ENCODE assay signal across 13 cellular contexts in the genomic region with DNA sequence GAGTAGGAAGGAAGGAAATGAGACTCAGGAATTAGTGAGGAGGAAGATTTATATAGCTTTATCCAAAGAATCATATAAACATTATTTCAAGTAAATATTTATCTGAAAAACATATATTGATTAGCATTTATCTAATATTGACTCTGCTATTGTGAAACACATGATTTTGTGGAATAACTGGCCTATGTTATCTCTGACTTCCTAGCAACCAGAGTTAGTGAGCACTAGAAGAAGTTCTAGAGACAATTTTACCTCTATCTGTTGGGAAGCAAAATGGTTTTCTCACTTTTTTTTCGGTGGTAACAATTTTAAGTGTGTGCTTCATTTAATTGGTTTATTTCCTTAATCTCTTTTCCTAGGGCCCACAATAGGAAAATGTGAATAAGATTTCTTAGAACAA. TPM values are rescaled to one million over a fixed set of nuclear protein-coding genes. Genes with fewer than 3 reads are reported as not detected.
A peak's percentile ranks its signal among the peaks of the same experiment; 100 is the strongest.
DNase-seq lines count a peak whose midpoint lies in the region; ATAC-seq and TF ChIP-seq lines count a peak whose summit lies in the region.
"Had no signal": no experiment of that assay in that cellular context is flagged by ENCODE, and none has a peak within 500 bp of the region (broad histone marks: within the 10 kb centered on the region; RNA-seq: fewer than 3 reads in every experiment).

No MANE protein-coding gene starts in this region.

- peaks cover 6% of the 10 kb centered on the region for H3K36me3 ChIP-seq in CD4-positive, alpha-beta memory T cell (ENCODE audit: insufficient read depth, low read length)
- 0 out of 2 replicates have a peak, but pooled peaks cover 4% of the 10 kb centered on the region for H3K36me3 ChIP-seq in GM23248 (ENCODE audit: low read depth)
- peaks cover 6% of the 10 kb centered on the region for H3K36me3 ChIP-seq in osteoblast (ENCODE audit: insufficient read depth, low read length)
- H3K36me3 ChIP-seq: BLaER1 had no signal

- H3K79me2 ChIP-seq in GM23248 (ENCODE audit: insufficient read depth) (peaks cover 85% of the 10 kb centered on the region), osteoblast (ENCODE audit: insufficient read depth, low read length) (peaks cover 61% of the 10 kb centered on the region)

- WGBS in GM23248 (ENCODE audit: low coverage in 1 of 2, low lambda C conversion rate in 2 of 2, missing lambda C conversion rate in 2 of 2), 2 experiments: 90 to 98% methylated on average over 1 of the region's 1 CpG

- H3K27ac ChIP-seq in CD4-positive, alpha-beta memory T cell (ENCODE audit: low read depth, low read length): no peak overlapping the region
- H3K27ac ChIP-seq in GM23248 (peak overlapping the region; percentile 90), osteoblast (ENCODE audit: low read depth, low read length) (peak overlapping the region; percentile 86)
- H3K27ac ChIP-seq: BLaER1, KMS-11 had no signal

- no peak for TF ChIP-seq CTCF in osteoblast (IDR thresholded peaks at IDR 0.05; ENCODE audit: extremely low read depth, low read depth, low read length)

- H3K9me2 ChIP-seq in GM23248 (ENCODE audit: insufficient read depth): no peaks in the 10 kb centered on the region

- peaks cover 72 to 73% of the 10 kb centered on the region in 2 donors for H3K36me3 Mint-ChIP-seq in CD4-positive, alpha-beta memory T cell
- H3K36me3 Mint-ChIP-seq in dendritic cell treated with granulocyte-macrophage colony-stimulating factor and Interleukin-4, amounts not matched to agents 40 ng/mL and 50 ng/mL, for 4 days (ENCODE audit: low read depth): peaks cover 62% of the 10 kb centered on the region

- peak overlapping the region in 2 of 8 donors; percentile 8 to 23 for H3K4me3 Mint-ChIP-seq in CD4-positive, alpha-beta memory T cell
- H3K4me3 Mint-ChIP-seq in dendritic cell treated with granulocyte-macrophage colony-stimulating factor and Interleukin-4, amounts not matched to agents 40 ng/mL and 50 ng/mL, for 4 days: no peak overlapping the region
- H3K4me3 Mint-ChIP-seq: GM23338 had no signal

- H3K4me1 Mint-ChIP-seq in CD4-positive, alpha-beta memory T cell: peaks cover 63 to 90% (median 79%) of the 10 kb centered on the region in 4 donors
- H3K4me1 Mint-ChIP-seq in dendritic cell treated with granulocyte-macrophage colony-stimulating factor and Interleukin-4, amounts not matched to agents 40 ng/mL and 50 ng/mL, for 4 days (ENCODE audit: low read depth): peaks cover 59% of the 10 kb centered on the region

- intact Hi-C loops in CD4-positive, alpha-beta memory T cell (cut with micrococcal nuclease): no loop called here
- intact Hi-C loops in dendritic cell treated with granulocyte-macrophage colony-stimulating factor and Interleukin-4, amounts not matched to agents 40 ng/mL and 50 ng/mL, for 4 days (cut with micrococcal nuclease): loop anchor here (2.0 to 5.0 kb wide), 2 partner anchors 13 to 999 kb away; no protein-coding TSS in a partner anchor

- H3K9me3 ChIP-seq in CD4-positive, alpha-beta memory T cell (ENCODE audit: control insufficient read depth in 1 of 2, low read length in 2 of 2): no peaks in the 10 kb centered on the region
- H3K9me3 ChIP-seq in GM23248 (ENCODE audit: low read depth) (no peaks in the 10 kb centered on the region), osteoblast (ENCODE audit: low read depth, low read length) (no peaks in the 10 kb centered on the region)
- H3K9me3 ChIP-seq: BLaER1 had no signal

- peak overlapping the region in 4 of 7 donors; percentile 4 to 75 (median 64) for H3K27ac Mint-ChIP-seq in CD4-positive, alpha-beta memory T cell
- peak overlapping the region; percentile 84 for H3K27ac Mint-ChIP-seq in dendritic cell treated with granulocyte-macrophage colony-stimulating factor and Interleukin-4, amounts not matched to agents 40 ng/mL and 50 ng/mL, for 4 days
- H3K27ac Mint-ChIP-seq: GM23338 had no signal

- H3F3A ChIP-seq in GM23248 (ENCODE audit: insufficient read depth): peaks cover 41% of the 10 kb centered on the region

- H2AFZ ChIP-seq in GM23248 (no peak overlapping the region), osteoblast (ENCODE audit: low read length) (no peak overlapping the region)
- H2AFZ ChIP-seq: GM23338 had no signal

- POLR2A ChIA-PET in CD4-positive, alpha-beta memory T cell (lab: Charles Lee; ENCODE audit: partially characterized antibody): interaction anchor here (2.6 kb wide), 1 partner anchor 20 kb away, joined by 12 read pairs; no protein-coding TSS in a partner anchor

- no peaks in the 10 kb centered on the region for H3K9me3 Mint-ChIP-seq in CD4-positive, alpha-beta memory T cell
- peaks cover 7% of the 10 kb centered on the region for H3K9me3 Mint-ChIP-seq in dendritic cell treated with granulocyte-macrophage colony-stimulating factor and Interleukin-4, amounts not matched to agents 40 ng/mL and 50 ng/mL, for 4 days
- H3K9me3 Mint-ChIP-seq: GM23338 had no signal

- no peak for DNase-seq in CD4-positive, alpha-beta memory T cell
- no peak for DNase-seq in GM23248
- DNase-seq in osteoblast (ENCODE audit: insufficient read length, low spot score, missing footprints): peak; percentile 45
- DNase-seq in KBM-7: no peak
- no peak for DNase-seq in activated CD8-positive, alpha-beta memory T cell treated with anti-CD3 and anti-CD28 coated beads for 24 hours
- DNase-seq: NCI-H1092 treated with DMSO at 0.1 percent for 48 hours, NCI-H187, NCI-H69 had no signal

- H3K9ac ChIP-seq in GM23248: peak overlapping the region; percentile 77; the same call in 1 of the 2 replicates
- H3K9ac ChIP-seq: BLaER1, KMS-11 had no signal

- peaks cover 75% of the 10 kb centered on the region for H3K4me1 ChIP-seq in CD4-positive, alpha-beta memory T cell (ENCODE audit: insufficient read depth, low read length)
- peaks cover 38% of the 10 kb centered on the region for H3K4me1 ChIP-seq in GM23248 (ENCODE audit: insufficient read depth)
- H3K4me1 ChIP-seq in osteoblast (ENCODE audit: insufficient read depth, low read length): peaks cover 26% of the 10 kb centered on the region
- H3K4me1 ChIP-seq: BLaER1 had no signal

- CTCF ChIA-PET in CD4-positive, alpha-beta memory T cell (lab: Charles Lee; ENCODE audit: partially characterized antibody): interaction anchor here (0.8 to 9.6 kb wide), 2 partner anchors 16 to 78 kb away, joined by 3 to 138 read pairs; no protein-coding TSS in a partner anchor

- no peaks in the 10 kb centered on the region for H3K27me3 Mint-ChIP-seq in CD4-positive, alpha-beta memory T cell
- H3K27me3 Mint-ChIP-seq in dendritic cell treated with granulocyte-macrophage colony-stimulating factor and Interleukin-4, amounts not matched to agents 40 ng/mL and 50 ng/mL, for 4 days: no peaks in the 10 kb centered on the region

- no peaks in the 10 kb centered on the region for H4K20me1 ChIP-seq in GM23248 (ENCODE audit: insufficient read depth)
- no peaks in the 10 kb centered on the region for H4K20me1 ChIP-seq in osteoblast (ENCODE audit: insufficient read depth, low read length)
- H4K20me1 ChIP-seq: BLaER1 had no signal

- H3K4me3 ChIP-seq in CD4-positive, alpha-beta memory T cell (ENCODE audit: low read length in 2 of 2): no peak overlapping the region
- H3K4me3 ChIP-seq in GM23248 (no peak overlapping the region), osteoblast (ENCODE audit: insufficient read depth, low read length) (no peak overlapping the region)
- H3K4me3 ChIP-seq: BLaER1, GM23338 had no signal

- in situ Hi-C loops in GM23248 (cut with MboI): no loop called here
- in situ Hi-C loops in KBM-7 (cut with MboI; ENCODE audit: low pct_unique_long_range_greater_than_20kb, low sequenced_read_pairs): no loop called here

- H3K4me2 ChIP-seq in GM23248 (ENCODE audit: unreplicated experiment) (peak overlapping the region; percentile 90), osteoblast (ENCODE audit: insufficient read depth, low read length) (no peak overlapping the region)
- H3K4me2 ChIP-seq: BLaER1, GM23338, KMS-11 had no signal

- H3K27me3 ChIP-seq in CD4-positive, alpha-beta memory T cell (ENCODE audit: insufficient read depth, low read length): no peaks in the 10 kb centered on the region
- H3K27me3 ChIP-seq in GM23248 (replicated peaks; ENCODE audit: insufficient read depth): no peaks in the 10 kb centered on the region
- H3K27me3 ChIP-seq in osteoblast (ENCODE audit: insufficient read depth, low read length): no peaks in the 10 kb centered on the region
- H3K27me3 ChIP-seq: BLaER1 had no signal

- no peak for ATAC-seq in GM19467 (IDR thresholded peaks at IDR 0.05; ENCODE audit: unreplicated experiment)
- ATAC-seq: GM23338 had no signal

RNA-seq across cellular contexts. Expression of a gene that starts 21.6 kb away (rescaled TPM):
- 10 to 100 TPM; 68.1 to 78.0 TPM for total RNA-seq in CD4-positive, alpha-beta memory T cell
- 100 to 1,000 TPM; 180 to 194 TPM for polyA plus RNA-seq in CD4-positive, alpha-beta memory T cell
- total RNA-seq in GM23248 (2014; rRNA removed; shearing (Covaris generic)): 50.3 and 53.1 TPM in 2 replicates
- polyA plus RNA-seq in GM23248 (2016; fragmentation: Nextera tagmentation; extraction: Ambion mirVana): 23.0 and 23.8 TPM in 2 replicates
- 68.8 and 81.3 TPM in 2 replicates for total RNA-seq in osteoblast
